ENCODE assay signal across 18 cellular contexts in the genomic region with DNA sequence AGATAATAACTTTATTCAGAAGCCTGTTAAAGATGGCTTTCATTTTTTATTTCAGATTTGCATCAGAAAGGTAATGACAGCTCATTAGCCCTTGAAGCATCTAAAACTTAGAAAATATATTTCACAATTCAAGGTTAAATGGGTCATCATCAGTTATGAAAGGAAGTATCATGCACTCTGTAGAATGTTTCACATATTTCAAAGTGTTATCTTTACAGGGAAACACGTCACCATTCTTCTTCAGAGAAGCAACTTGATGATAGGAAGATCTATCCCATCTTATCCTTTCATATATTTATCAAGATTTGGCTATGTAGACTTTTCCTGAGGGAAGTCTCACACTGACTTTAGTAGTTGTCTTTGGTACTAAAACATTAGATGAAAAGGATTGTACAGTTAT.
DNase-seq lines count a peak whose midpoint lies in the region; ATAC-seq and TF ChIP-seq lines count a peak whose summit lies in the region.
"Had no signal": no experiment of that assay in that cellular context is flagged by ENCODE, and none has a peak within 500 bp of the region (broad histone marks: within the 10 kb centered on the region; RNA-seq: fewer than 3 reads in every experiment).

No MANE protein-coding gene starts in this region.

- intact Hi-C loops in right lobe of liver (cut with DNase I), result no loop called here

- H3K27me3 ChIP-seq in GM23338 (ENCODE audit: insufficient read depth), result no peaks in the 10 kb centered on the region
- no peaks in the 10 kb centered on the region for H3K27me3 ChIP-seq in right lobe of liver
- H3K27me3 ChIP-seq: BE2C had no signal

- H3K4me1 ChIP-seq in GM23338 (ENCODE audit: insufficient read depth), result peaks cover 16% of the 10 kb centered on the region
- H3K4me1 ChIP-seq in right lobe of liver, result no peaks in the 10 kb centered on the region
- H3K4me1 ChIP-seq: BE2C had no signal

- H3K4me3 ChIP-seq in GM23338 (no peak overlapping the region), right lobe of liver (no peak overlapping the region)

- ATAC-seq in GM23338 (no peak), right lobe of liver (no peak), HG03175 (IDR thresholded peaks at IDR 0.05; ENCODE audit: unreplicated experiment) (no peak)
- ATAC-seq: HCT116 had no signal

- DNase-seq in GM23338 (ENCODE audit: low spot score) (no peak), NCI-H69 (lab: John Stamatoyannopoulos, UW) (peak; percentile 39), iris pigment epithelial cell (ENCODE audit: low read depth) (peak; percentile 33), right lobe of liver (no peak), NCI-H82 treated with DMSO at 0.1 percent for 48 hours (lab: John Stamatoyannopoulos, UW; ENCODE audit: unreplicated experiment) (no peak)
- DNase-seq: ACHN; BE2C; C1 segment of cervical spinal cord; CD4-positive, CD25-positive, alpha-beta regulatory T cell; CD8-positive, alpha-beta memory T cell; DMS 273 treated with DMSO at 0.1 percent for 48 hours; DMS53; DND-41; GOT3; H7; HFFc6 had no signal

- no peak for TF ChIP-seq CTCF in GM23338 (conservative IDR thresholded peaks at IDR 0.05; ENCODE audit: low read depth in 2 of 2)
- no peak for TF ChIP-seq CTCF in right lobe of liver (IDR thresholded peaks at IDR 0.05)

- no peak for TF ChIP-seq POLR2A in right lobe of liver (IDR thresholded peaks at IDR 0.05)

- no peaks in the 10 kb centered on the region for H4K20me1 ChIP-seq in GM23338 (replicated peaks; ENCODE audit: insufficient read depth)

- H3K9me2 ChIP-seq in GM23338 (ENCODE audit: insufficient read depth), result no peaks in the 10 kb centered on the region

- H3K9me3 ChIP-seq in right lobe of liver, result no peaks in the 10 kb centered on the region
- H3K9me3 ChIP-seq: BE2C had no signal

- peaks cover 27% of the 10 kb centered on the region for H3K79me2 ChIP-seq in GM23338 (replicated peaks; ENCODE audit: insufficient read depth)

- peaks cover 2% of the 10 kb centered on the region; the same call in 1 of the 3 replicates for H3K9me3 Mint-ChIP-seq in GM23338
- H3K9me3 Mint-ChIP-seq: CD8-positive, alpha-beta memory T cell; HFFc6 had no signal

- H3K27me3 Mint-ChIP-seq in GM23338 (ENCODE audit: insufficient read depth, low read depth, poor library complexity), result no peaks in the 10 kb centered on the region
- H3K27me3 Mint-ChIP-seq: CD4-positive, CD25-positive, alpha-beta regulatory T cell had no signal

- H3K4me2 ChIP-seq in GM23338, result no peak overlapping the region

- WGBS in right lobe of liver (ENCODE audit: insufficient coverage, low coverage, low lambda C conversion rate, missing lambda C conversion rate), result 40% methylated on average over 1 of the region's 1 CpG

- H3K36me3 ChIP-seq in GM23338 (ENCODE audit: insufficient read depth) (no peaks in the 10 kb centered on the region), right lobe of liver (no peaks in the 10 kb centered on the region)
- H3K36me3 ChIP-seq: BE2C had no signal

- H3K36me3 Mint-ChIP-seq in GM23338 (ENCODE audit: low read depth), result peaks cover 10% of the 10 kb centered on the region; the same call in 2 of the 3 replicates
- H3K36me3 Mint-ChIP-seq: CD4-positive, CD25-positive, alpha-beta regulatory T cell; CD8-positive, alpha-beta memory T cell had no signal

- H3K27ac ChIP-seq in GM23338 (ENCODE audit: low read depth) (no peak overlapping the region), right lobe of liver (no peak overlapping the region)

- no peaks in the 10 kb centered on the region; the same call in 1 of the 2 replicates for H3F3A ChIP-seq in GM23338 (replicated peaks; ENCODE audit: low read depth)

- no peak overlapping the region for H2AFZ ChIP-seq in GM23338

- H3K4me3 Mint-ChIP-seq in GM23338, result no peak overlapping the region
- H3K4me3 Mint-ChIP-seq: CD4-positive, CD25-positive, alpha-beta regulatory T cell; CD8-positive, alpha-beta memory T cell; HFFc6 had no signal

- H3K27ac Mint-ChIP-seq in GM23338, result peak overlapping the region; percentile 75
- H3K27ac Mint-ChIP-seq: CD4-positive, CD25-positive, alpha-beta regulatory T cell; CD8-positive, alpha-beta memory T cell; HFFc6 had no signal

- peaks cover 22% of the 10 kb centered on the region for H3K4me1 Mint-ChIP-seq in GM23338
- H3K4me1 Mint-ChIP-seq: CD4-positive, CD25-positive, alpha-beta regulatory T cell; CD8-positive, alpha-beta memory T cell had no signal

TF ChIP-seq in GM23338, 12 proteins besides CTCF, POLR2A, EP300 and RAD21:
- TF ChIP-seq NANOG (IDR thresholded peaks at IDR 0.05; ENCODE audit: borderline replicate concordance), result no peak
TF ChIP-seq in GM23338: peak in this region for 0.

Comparison
In these comparisons a context has a peak if more than half of its experiments do, and no peak if none do; other contexts are left out.
1. DNase-seq: peak in NCI-H69 (single experiment) and iris pigment epithelial cell (single experiment); none in GM23338 (single experiment), right lobe of liver (0 of 3) and NCI-H82 treated with DMSO at 0.1 percent for 48 hours (single experiment).